ENCODE assay signal across 9 cellular contexts in the genomic region with DNA sequence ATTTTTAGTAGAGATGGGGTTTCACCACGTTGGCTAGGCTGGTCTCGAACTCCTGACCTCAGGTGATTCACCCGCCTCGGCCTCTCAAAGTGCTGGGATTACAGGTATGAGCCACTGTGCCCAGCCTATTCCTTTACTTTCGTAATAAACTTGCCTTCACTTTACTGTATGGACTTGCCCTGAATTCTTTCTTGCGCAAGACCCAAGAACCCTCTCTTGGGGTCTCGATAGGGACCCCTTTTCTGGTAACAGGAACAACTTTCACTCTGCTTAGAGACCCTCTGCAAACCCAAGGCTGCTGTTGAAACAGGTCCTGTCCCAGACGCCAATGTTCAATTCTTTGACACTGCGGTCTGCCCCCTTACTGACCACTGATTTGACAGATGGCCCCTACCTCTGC. TPM values are rescaled to one million over a fixed set of nuclear protein-coding genes. Genes with fewer than 3 reads are reported as not detected.
"Had no signal": no experiment of that assay in that cellular context is flagged by ENCODE, and none has a peak within 500 bp of the region (broad histone marks: within the 10 kb centered on the region; RNA-seq: fewer than 3 reads in every experiment).

No MANE protein-coding gene starts in this region.

RNA-seq across cellular contexts. Expression of gene ADRA1D, which starts 29.7 kb away (rescaled TPM):
- total RNA-seq: naive thymus-derived CD8-positive, alpha-beta T cell; natural killer cell; natural killer cell treated with Interleukin-12 subunit alpha and Interleukin-12 subunit beta and Interleukin-15 and Interleukin-18, amount 100 ng/mL, for 72 hours; omental fat pad; osteoblast; progenitor cell of endocrine pancreas; right atrium auricular region; smooth muscle cell had no signal
- polyA plus RNA-seq: naive thymus-derived CD8-positive, alpha-beta T cell; neural cell; smooth muscle cell had no signal
